In the genomic region with DNA sequence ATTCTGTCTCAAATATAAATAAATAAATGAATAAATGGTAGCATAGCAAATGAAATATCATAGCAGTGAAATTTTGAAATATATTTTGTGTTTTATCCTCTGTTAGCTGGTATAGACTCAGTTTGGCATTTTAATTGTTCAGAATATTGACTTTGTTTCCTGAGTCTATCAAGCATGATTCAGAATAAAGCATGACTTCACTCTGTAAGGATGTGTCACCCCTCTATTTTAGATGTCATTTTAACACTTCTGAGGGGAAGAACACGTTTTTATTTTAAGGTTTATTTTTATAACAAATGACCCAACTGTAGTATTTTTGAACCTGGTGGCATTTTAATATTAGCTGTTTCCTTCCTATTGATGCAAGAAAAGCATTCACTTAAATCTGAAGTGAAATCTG, we compare ENCODE assay signal across 15 cellular contexts.
DNase-seq lines count a peak whose midpoint lies in the region; ATAC-seq, FAIRE-seq and TF ChIP-seq lines count a peak whose summit lies in the region.
"Had no signal": no experiment of that assay in that cellular context is flagged by ENCODE, and none has a peak within 500 bp of the region (broad histone marks: within the 10 kb centered on the region; RNA-seq: fewer than 3 reads in every experiment).

No MANE protein-coding gene starts in this region.

- no peaks in the 10 kb centered on the region for H3K36me3 ChIP-seq in GM23338 (ENCODE audit: insufficient read depth)
- H3K36me3 ChIP-seq in GM12878 (ENCODE audit: control insufficient read depth in 2 of 2, insufficient read depth in 2 of 2, low read length in 1 of 2): no peaks in the 10 kb centered on the region
- no peaks in the 10 kb centered on the region for H3K36me3 ChIP-seq in endothelial cell of umbilical vein (ENCODE audit: control insufficient read depth in 2 of 2, extremely low read depth in 1 of 2, insufficient read depth in 2 of 2, low read length in 2 of 2)
- H3K36me3 ChIP-seq in heart left ventricle: no peaks in the 10 kb centered on the region
- H3K36me3 ChIP-seq: BE2C, HAP-1 had no signal

- FAIRE-seq in GM12878 (lab: Jason Lieb, UNC): no peak
- FAIRE-seq in endothelial cell of umbilical vein (lab: Jason Lieb, UNC): no peak
- FAIRE-seq: A204.1, H1 had no signal

- peaks cover 3% of the 10 kb centered on the region for H3K9me1 ChIP-seq in endothelial cell of umbilical vein (replicated peaks; ENCODE audit: control insufficient read depth, extremely low read depth, insufficient read depth, low read length)

- DNase-seq in GM23338 (ENCODE audit: low spot score) (no peak), GM12878 (ENCODE audit: low read depth, low spot score) (no peak), endothelial cell of umbilical vein (ENCODE audit: low read depth, low spot score) (peak; percentile 50), progenitor cell of endocrine pancreas (ENCODE audit: low spot score, unreplicated experiment) (no peak), mucosa of gallbladder (ENCODE audit: low spot score) (no peak), NCI-H146 treated with DMSO at 0.1 percent for 48 hours (lab: John Stamatoyannopoulos, UW; ENCODE audit: unreplicated experiment) (no peak), heart left ventricle (no peak)
- DNase-seq in stimulated activated CD4-positive, alpha-beta T cell treated with anti-CD3 and anti-CD28 coated beads, Interleukin-12 subunit alpha, Interleukin-12 subunit beta, amount 100 ng/mL, for 4 hours: no peak
- DNase-seq: BE2C; CD4-positive, CD25-positive, alpha-beta regulatory T cell; DMS 273 treated with DMSO at 0.1 percent for 48 hours; IMR-90 had no signal

- intact Hi-C loops in GM12878 (cut with micrococcal nuclease; ENCODE audit: unreplicated experiment) (no loop called here), endothelial cell of umbilical vein (cut with micrococcal nuclease) (no loop called here), heart left ventricle (cut with DNase I) (no loop called here)

- H3K9me3 Mint-ChIP-seq in GM23338: no peaks in the 10 kb centered on the region
- H3K9me3 Mint-ChIP-seq in progenitor cell of endocrine pancreas (ENCODE audit: low read depth): peaks cover 13% of the 10 kb centered on the region

- no peak overlapping the region for H3K4me3 ChIP-seq in GM23338
- no peak overlapping the region for H3K4me3 ChIP-seq in GM12878
- H3K4me3 ChIP-seq in endothelial cell of umbilical vein (replicated peaks in 1 of 3; ENCODE audit: insufficient read depth in 1 of 3, low read depth in 1 of 3, low read length in 3 of 3): no peak overlapping the region
- no peak overlapping the region for H3K4me3 ChIP-seq in heart left ventricle
- H3K4me3 ChIP-seq: HAP-1 had no signal

- H3K9ac ChIP-seq in GM12878 (ENCODE audit: control insufficient read depth, insufficient read depth, low read length): no peak overlapping the region
- H3K9ac ChIP-seq in endothelial cell of umbilical vein (replicated peaks; ENCODE audit: extremely low read depth, insufficient read depth, low read length): no peak overlapping the region

- TF ChIP-seq EP300 in GM12878 (IDR thresholded peaks at IDR 0.05; ENCODE audit: borderline replicate concordance in 1 of 2, control insufficient read depth in 1 of 2, low read depth in 2 of 2, low read length in 2 of 2): no peak

- RAD21 ChIA-PET in GM12878 (lab: Charles Lee; ENCODE audit: unreplicated experiment): interaction anchor here (0.6 kb wide), 1 partner anchor 29 kb away, joined by 3 read pairs; no protein-coding TSS in a partner anchor

- dilution Hi-C loops in endothelial cell of umbilical vein (cut with MboI; ENCODE audit: extremely low pct_ligation_motif_present, low sequenced_read_pairs): no loop called here

- in situ Hi-C loops in GM12878 (cut with MboI): no loop called here

- H3K27me3 Mint-ChIP-seq in GM23338 (ENCODE audit: insufficient read depth, low read depth, poor library complexity) (peaks cover 7% of the 10 kb centered on the region), progenitor cell of endocrine pancreas (no peaks in the 10 kb centered on the region)
- H3K27me3 Mint-ChIP-seq: CD4-positive, CD25-positive, alpha-beta regulatory T cell had no signal

- TF ChIP-seq CTCF in GM23338 (conservative IDR thresholded peaks at IDR 0.05; ENCODE audit: low read depth in 2 of 2) (no peak), GM12878 (IDR thresholded peaks at IDR 0.05 in 2 of 3, conservative IDR thresholded peaks at IDR 0.05 in 1 of 3; ENCODE audit: control insufficient read depth in 2 of 3, extremely low read depth in 1 of 3, insufficient read depth in 1 of 3, low read depth in 3 of 3, low read length in 3 of 3) (no peak), endothelial cell of umbilical vein (IDR thresholded peaks at IDR 0.05; ENCODE audit: extremely low read depth in 1 of 2, insufficient read depth in 1 of 2, low read depth in 1 of 2, low read length in 2 of 2) (no peak), progenitor cell of endocrine pancreas (IDR thresholded peaks at IDR 0.05; ENCODE audit: unreplicated experiment) (no peak), heart left ventricle (IDR thresholded peaks at IDR 0.05) (no peak)

- WGBS in GM12878 (ENCODE audit: insufficient coverage, insufficient replicate concordance, low lambda C conversion rate, missing lambda C conversion rate): 0% methylated on average over 1 of the region's 1 CpG
- WGBS in heart left ventricle, 4 donors: 0 to 3% (median 2%) methylated on average over 1 of the region's 1 CpG

- TF ChIP-seq RAD21 in GM12878 (IDR thresholded peaks at IDR 0.05; ENCODE audit: insufficient read depth, low read depth, low read length): no peak

- H2AFZ ChIP-seq in GM23338 (no peak overlapping the region), GM12878 (ENCODE audit: control insufficient read depth, low read depth, low read length) (no peak overlapping the region), endothelial cell of umbilical vein (ENCODE audit: low read depth, low read length) (no peak overlapping the region)

- no peak for ATAC-seq in GM23338
- ATAC-seq in GM12878: peak; percentile 27; the same call in 1 of the 3 replicates
- ATAC-seq in heart left ventricle: no peak

- H3K4me1 Mint-ChIP-seq in GM23338 (peaks cover 35% of the 10 kb centered on the region), progenitor cell of endocrine pancreas (ENCODE audit: low read depth) (peaks cover 34% of the 10 kb centered on the region)
- H3K4me1 Mint-ChIP-seq: CD4-positive, CD25-positive, alpha-beta regulatory T cell had no signal

- H3K9me3 ChIP-seq in GM12878 (replicated peaks; ENCODE audit: control insufficient read depth, insufficient read depth, low read length) (no peaks in the 10 kb centered on the region), endothelial cell of umbilical vein (replicated peaks; ENCODE audit: control insufficient read depth, insufficient read depth, low read length) (no peaks in the 10 kb centered on the region), heart left ventricle (no peaks in the 10 kb centered on the region)
- H3K9me3 ChIP-seq: BE2C, HAP-1 had no signal

- TF ChIP-seq POLR2A in GM12878 (IDR thresholded peaks at IDR 0.05; ENCODE audit: low read depth, low read length): no peak
- no peak for TF ChIP-seq POLR2A in endothelial cell of umbilical vein (IDR thresholded peaks at IDR 0.05; ENCODE audit: low read depth, low read length)
- TF ChIP-seq POLR2A in heart left ventricle (IDR thresholded peaks at IDR 0.05): no peak

- POLR2A ChIA-PET in GM12878 (lab: Charles Lee): no interaction called here
- POLR2A ChIA-PET in endothelial cell of umbilical vein (lab: Charles Lee): no interaction called here

- H3K36me3 Mint-ChIP-seq in GM23338 (ENCODE audit: low read depth) (peaks cover 7% of the 10 kb centered on the region; the same call in 2 of the 3 replicates), progenitor cell of endocrine pancreas (ENCODE audit: insufficient read depth) (peaks cover 23% of the 10 kb centered on the region)
- H3K36me3 Mint-ChIP-seq: CD4-positive, CD25-positive, alpha-beta regulatory T cell had no signal

- H3K4me2 ChIP-seq in GM23338: no peak overlapping the region
- no peak overlapping the region for H3K4me2 ChIP-seq in GM12878 (ENCODE audit: control insufficient read depth, insufficient read depth)
- H3K4me2 ChIP-seq in endothelial cell of umbilical vein (ENCODE audit: insufficient read depth, low read length): peak overlapping the region; percentile 25

- peaks cover 100% of the 10 kb centered on the region for H3K79me2 ChIP-seq in GM23338 (replicated peaks; ENCODE audit: insufficient read depth)
- H3K79me2 ChIP-seq in GM12878 (ENCODE audit: control insufficient read depth, insufficient read depth, low read length): no peaks in the 10 kb centered on the region
- peaks cover 33% of the 10 kb centered on the region for H3K79me2 ChIP-seq in endothelial cell of umbilical vein (ENCODE audit: control insufficient read depth, insufficient read depth, low read length)

- H3K27ac Mint-ChIP-seq in GM23338 (0 out of 2 replicates have a peak overlapping the region, but pooled peaks have one; percentile 38), progenitor cell of endocrine pancreas (peak overlapping the region; percentile 67)
- H3K27ac Mint-ChIP-seq: CD4-positive, CD25-positive, alpha-beta regulatory T cell had no signal

- no TSS peak for BruUV-seq in GM12878 (replicated peaks; lab: Mats Ljungman, UMichigan)
- no TSS peak for BruUV-seq in endothelial cell of umbilical vein (replicated peaks; lab: Mats Ljungman, UMichigan)

- H3K27ac ChIP-seq in GM23338 (ENCODE audit: low read depth) (no peak overlapping the region; the same call in 1 of the 2 replicates), GM12878 (ENCODE audit: control insufficient read depth, insufficient read depth) (no peak overlapping the region), endothelial cell of umbilical vein (ENCODE audit: insufficient read depth, low read depth, low read length) (peak overlapping the region; percentile 69), heart left ventricle (no peak overlapping the region)

- H3K27me3 ChIP-seq in GM23338 (ENCODE audit: insufficient read depth): no peaks in the 10 kb centered on the region
- no peaks in the 10 kb centered on the region for H3K27me3 ChIP-seq in GM12878 (replicated peaks in 1 of 2; ENCODE audit: control insufficient read depth in 2 of 2, insufficient read depth in 2 of 2, low read length in 1 of 2)
- H3K27me3 ChIP-seq in endothelial cell of umbilical vein (ENCODE audit: control insufficient read depth in 2 of 2, insufficient read depth in 2 of 2, low read length in 2 of 2): no peaks in the 10 kb centered on the region
- H3K27me3 ChIP-seq in heart left ventricle: no peaks in the 10 kb centered on the region
- H3K27me3 ChIP-seq: BE2C had no signal

- H3F3A ChIP-seq in GM23338 (replicated peaks; ENCODE audit: low read depth): no peaks in the 10 kb centered on the region

- CTCF ChIA-PET in GM12878 (lab: Yijun Ruan, JAX) (no interaction called here), endothelial cell of umbilical vein (lab: Charles Lee) (interaction anchor here (0.7 to 1.6 kb wide), 3 partner anchors 9 to 119 kb away, joined by 3 to 6 read pairs (median 3); no protein-coding TSS in a partner anchor)

- H3K4me3 Mint-ChIP-seq in GM23338 (no peak overlapping the region), progenitor cell of endocrine pancreas (ENCODE audit: low read depth) (no peak overlapping the region)
- H3K4me3 Mint-ChIP-seq: CD4-positive, CD25-positive, alpha-beta regulatory T cell had no signal

- H3K4me1 ChIP-seq in GM23338 (ENCODE audit: insufficient read depth) (peaks cover 45% of the 10 kb centered on the region), GM12878 (ENCODE audit: control insufficient read depth, insufficient read depth, low read length) (no peaks in the 10 kb centered on the region), endothelial cell of umbilical vein (ENCODE audit: control insufficient read depth, extremely low read depth, insufficient read depth, low read length) (peaks cover 22% of the 10 kb centered on the region), heart left ventricle (peaks cover 0 to 20% (median 4%) of the 10 kb centered on the region in 12 donors)
- H3K4me1 ChIP-seq: BE2C had no signal

- H3K9me2 ChIP-seq in GM23338 (ENCODE audit: insufficient read depth): no peaks in the 10 kb centered on the region

- SMC1A ChIA-PET in GM12878 (lab: Charles Lee; ENCODE audit: uncharacterized antibody, unreplicated experiment): interaction anchor here (0.9 to 1.5 kb wide), 3 partner anchors 12 to 182 kb away, joined by 3 to 4 read pairs (median 3); no protein-coding TSS in a partner anchor

- H4K20me1 ChIP-seq in GM23338 (replicated peaks; ENCODE audit: insufficient read depth) (peaks cover 6% of the 10 kb centered on the region), GM12878 (ENCODE audit: control insufficient read depth, insufficient read depth) (no peaks in the 10 kb centered on the region), endothelial cell of umbilical vein (replicated peaks; ENCODE audit: control insufficient read depth, extremely low read depth, insufficient read depth, low read length) (no peaks in the 10 kb centered on the region)
